Comparison of ENCODE assay signal across 14 cellular contexts in the genomic region with DNA sequence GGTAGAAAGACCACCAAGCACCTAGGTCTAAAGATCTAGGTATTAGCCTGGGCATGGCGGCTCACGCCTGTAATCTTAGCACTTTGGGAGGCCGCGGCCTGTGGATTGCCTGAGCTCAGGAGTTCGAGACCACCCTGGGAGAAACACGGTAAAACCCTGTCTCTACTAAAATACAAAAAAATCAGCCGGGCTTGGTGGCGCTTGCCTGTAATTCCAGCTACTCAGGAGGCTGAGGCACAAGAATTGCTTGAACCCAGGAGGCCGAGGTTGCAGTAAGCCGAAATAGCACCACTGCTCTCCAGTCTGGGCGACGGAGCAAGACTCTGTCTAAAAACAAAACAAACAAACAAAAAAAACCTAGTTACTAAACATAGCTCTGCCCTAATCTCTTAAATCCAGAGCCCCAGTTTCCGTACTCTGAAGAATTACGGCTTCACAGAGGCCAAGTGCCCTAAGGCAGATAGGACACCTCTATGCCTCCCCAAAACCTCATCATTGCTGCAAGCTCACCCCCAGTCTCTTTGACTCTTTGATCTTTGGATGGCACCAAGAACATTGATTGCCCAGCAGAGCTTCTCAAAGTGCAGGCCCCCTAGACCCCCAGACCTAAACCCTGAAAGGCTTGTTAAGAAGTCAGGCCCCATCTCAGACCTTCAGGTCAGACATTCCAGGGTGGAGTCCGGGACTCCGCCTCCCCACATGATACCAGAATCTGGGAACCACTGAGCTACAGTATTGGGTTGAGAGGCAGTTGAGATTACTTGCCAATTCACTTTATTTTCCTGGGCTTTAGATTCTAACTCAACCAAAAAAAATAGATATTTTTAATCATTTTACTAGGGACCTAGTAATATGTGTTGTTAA. TPM values are rescaled to one million over a fixed set of nuclear protein-coding genes. Genes with fewer than 3 reads are reported as not detected.
DNase-seq lines count a peak whose midpoint lies in the region; ATAC-seq and TF ChIP-seq lines count a peak whose summit lies in the region.
"Had no signal": no experiment of that assay in that cellular context is flagged by ENCODE, and none has a peak within 500 bp of the region (broad histone marks: within the 10 kb centered on the region; RNA-seq: fewer than 3 reads in every experiment).

No MANE protein-coding gene starts in this region.

- no peaks in the 10 kb centered on the region for H3K9me3 Mint-ChIP-seq in progenitor cell of endocrine pancreas (ENCODE audit: low read depth)
- H3K9me3 Mint-ChIP-seq: activated CD4-positive, alpha-beta T cell treated with anti-CD3 and anti-CD28 coated beads, Interleukin-2, amount 10 ng/mL, durations not matched to agents 24 days and 14 days had no signal

- H2BK5ac ChIP-seq in trophoblast cell (ENCODE audit: low read depth, low read length, poor library complexity), result peak overlapping the region; percentile 12

- H3K14ac ChIP-seq in trophoblast cell (ENCODE audit: low read length), result peak overlapping the region; percentile 14

- no peak overlapping the region for H4K8ac ChIP-seq in trophoblast cell (ENCODE audit: low read depth, low read length)

- H3K4me2 ChIP-seq in trophoblast cell (ENCODE audit: low read length), result peak overlapping the region; percentile 72

- H2AK5ac ChIP-seq in trophoblast cell (ENCODE audit: low read length), result no peak overlapping the region

- no peak overlapping the region for H3K9ac ChIP-seq in trophoblast cell (ENCODE audit: low read length)

- no peak for TF ChIP-seq CTCF in AG04449 (IDR thresholded peaks at IDR 0.05; ENCODE audit: insufficient read depth, low read length, missing control alignments)
- no peak for TF ChIP-seq CTCF in ascending aorta (IDR thresholded peaks at IDR 0.05)
- no peak for TF ChIP-seq CTCF in progenitor cell of endocrine pancreas (IDR thresholded peaks at IDR 0.05; ENCODE audit: unreplicated experiment)

- peak overlapping the region; percentile 78 for H3K4me3 ChIP-seq in AG04449 (ENCODE audit: low read depth, low read length)
- H3K4me3 ChIP-seq in ascending aorta, result peak overlapping the region; percentile 84
- H3K4me3 ChIP-seq in trophoblast cell (ENCODE audit: low read depth, low read length), result no peak overlapping the region

- no peak overlapping the region for H2AFZ ChIP-seq in trophoblast cell (ENCODE audit: insufficient read depth, low read length, poor library complexity)

- DNase-seq in AG04449 (ENCODE audit: low read depth, low spot score) (no peak), ascending aorta (ENCODE audit: low spot score in 2 of 2) (peak in 1 of 2 donors; percentile 59), islet precursor cell (peak; percentile 56), trophoblast cell (no peak), progenitor cell of endocrine pancreas (ENCODE audit: low spot score, unreplicated experiment) (no peak), foreskin melanocyte (no peak)
- DNase-seq in central memory CD4-positive, alpha-beta T cell, result no peak
- DNase-seq: activated CD4-positive, alpha-beta T cell treated with anti-CD3 and anti-CD28 coated beads, Interleukin-2, amount 10 ng/mL, durations not matched to agents 24 days and 14 days; activated effector memory CD4-positive, alpha-beta T cell treated with Interleukin-2 at 50 U/mL for 16 hours; DMS53; NCI-H1694; NK-92 treated with Interleukin-12 subunit alpha and Interleukin-12 subunit beta, amount 100 ng/mL, for 24 hours had no signal

- peaks cover 11% of the 10 kb centered on the region for H3K27me3 Mint-ChIP-seq in progenitor cell of endocrine pancreas

- H3K9me3 ChIP-seq in ascending aorta (no peaks in the 10 kb centered on the region), trophoblast cell (ENCODE audit: insufficient read depth, low read depth, low read length) (no peaks in the 10 kb centered on the region)

- H3K4me3 Mint-ChIP-seq in progenitor cell of endocrine pancreas (ENCODE audit: low read depth), result no peak overlapping the region
- H3K4me3 Mint-ChIP-seq: activated CD4-positive, alpha-beta T cell treated with anti-CD3 and anti-CD28 coated beads, Interleukin-2, amount 10 ng/mL, durations not matched to agents 24 days and 14 days; IgD-negative memory B cell had no signal

- H3K18ac ChIP-seq in trophoblast cell (ENCODE audit: low read length), result peak overlapping the region; percentile 41

- H3K4ac ChIP-seq in trophoblast cell (ENCODE audit: low read depth, low read length), result peak overlapping the region; percentile 53

- H4K12ac ChIP-seq in trophoblast cell (ENCODE audit: low read depth, low read length), result no peak overlapping the region

- no peak overlapping the region for H4K91ac ChIP-seq in trophoblast cell (ENCODE audit: low read depth, low read length)

- POLR2A ChIA-PET in AG04449 (lab: Yijun Ruan, JAX), result interaction anchor here (0.8 to 2.4 kb wide), 3 partner anchors 8 to 102 kb away, joined by 3 to 7 read pairs (median 7); no protein-coding TSS in a partner anchor

- peak overlapping the region; percentile 49 for H2BK120ac ChIP-seq in trophoblast cell (ENCODE audit: insufficient read depth, low read length, poor library complexity)

- H3K79me1 ChIP-seq in trophoblast cell (ENCODE audit: low read length), result peaks cover 49% of the 10 kb centered on the region

- peaks cover 44% of the 10 kb centered on the region for H3K79me2 ChIP-seq in trophoblast cell (ENCODE audit: control insufficient read depth, insufficient read depth, low read length, poor library complexity)

- no peak overlapping the region for H3K23ac ChIP-seq in trophoblast cell (ENCODE audit: low read length)

- H3K4me1 ChIP-seq in ascending aorta, result peaks cover 16 to 42% of the 10 kb centered on the region in 2 donors
- H3K4me1 ChIP-seq in trophoblast cell (ENCODE audit: control insufficient read depth in 1 of 2, insufficient read depth in 2 of 2, low read length in 2 of 2), result peaks cover 36 to 46% of the 10 kb centered on the region in 2 experiments

- no CpG with 5 or more reads among the region's 16 CpGs for WGBS in trophoblast cell (ENCODE audit: extremely low coverage, insufficient coverage, insufficient read length)

- peaks cover 24 to 28% of the 10 kb centered on the region in 2 donors for H3K36me3 ChIP-seq in ascending aorta
- peaks cover 22 to 34% of the 10 kb centered on the region in 2 experiments for H3K36me3 ChIP-seq in trophoblast cell (ENCODE audit: control insufficient read depth in 1 of 2, insufficient read depth in 2 of 2, low read length in 2 of 2)

- peaks cover 4% of the 10 kb centered on the region for H3K36me3 Mint-ChIP-seq in progenitor cell of endocrine pancreas (ENCODE audit: insufficient read depth)
- H3K36me3 Mint-ChIP-seq: IgD-negative memory B cell had no signal

- CTCF ChIA-PET in AG04449 (lab: Yijun Ruan, JAX), result interaction anchor here (0.7 to 1.5 kb wide), 5 partner anchors 8 to 103 kb away, joined by 3 to 6 read pairs (median 3); no protein-coding TSS in a partner anchor

- peaks cover 35% of the 10 kb centered on the region for H3K4me1 Mint-ChIP-seq in progenitor cell of endocrine pancreas (ENCODE audit: low read depth)

- H3K27ac ChIP-seq in ascending aorta, result peak overlapping the region; percentile 95 to 99
- H3K27ac ChIP-seq in trophoblast cell (ENCODE audit: low read depth, low read length), result peak overlapping the region; percentile 5

- H3K27me3 ChIP-seq in ascending aorta (no peaks in the 10 kb centered on the region), trophoblast cell (ENCODE audit: insufficient read depth, low read length) (no peaks in the 10 kb centered on the region)

- intact Hi-C loops in ascending aorta (cut with DNase I), result loop anchor here (5.0 kb wide), 1 partner anchor 78 kb away; no protein-coding TSS in a partner anchor

- peak overlapping the region; percentile 23 for H2BK12ac ChIP-seq in trophoblast cell (ENCODE audit: low read length)

- ATAC-seq in HG03469 (IDR thresholded peaks at IDR 0.05; ENCODE audit: unreplicated experiment), result no peak

- no peak overlapping the region for H3K27ac Mint-ChIP-seq in progenitor cell of endocrine pancreas
- H3K27ac Mint-ChIP-seq: activated CD4-positive, alpha-beta T cell treated with anti-CD3 and anti-CD28 coated beads, Interleukin-2, amount 10 ng/mL, durations not matched to agents 24 days and 14 days had no signal

RNA-seq across cellular contexts. Expression of gene COL4A2, which starts 2.8 kb away (rescaled TPM):
- total RNA-seq in ascending aorta, result 1,227 TPM
- polyA plus RNA-seq in trophoblast cell (2013), result 769 and 825 TPM in 2 replicates
- 120 and 121 TPM in 2 replicates for total RNA-seq in progenitor cell of endocrine pancreas
- total RNA-seq: activated CD4-positive, alpha-beta T cell treated with anti-CD3 and anti-CD28 coated beads, Interleukin-2, amount 10 ng/mL, durations not matched to agents 24 days and 14 days had no signal
- polyA plus RNA-seq: IgD-negative memory B cell had no signal

RNA-seq across cellular contexts. Expression of gene COL4A1, which starts 2.9 kb away (rescaled TPM):
- total RNA-seq in ascending aorta (756 TPM), progenitor cell of endocrine pancreas (81.3 and 90.8 TPM in 2 replicates)
- polyA plus RNA-seq in trophoblast cell (2013), result 445 and 497 TPM in 2 replicates
- total RNA-seq: activated CD4-positive, alpha-beta T cell treated with anti-CD3 and anti-CD28 coated beads, Interleukin-2, amount 10 ng/mL, durations not matched to agents 24 days and 14 days had no signal
- polyA plus RNA-seq: IgD-negative memory B cell had no signal

Comparison
In these comparisons a context has a peak if more than half of its experiments do, and no peak if none do; other contexts are left out.
1. RNA of gene COL4A2, which starts 2.8 kb away (total RNA-seq): 1,227 TPM in ascending aorta (single experiment); 120 to 121 TPM in progenitor cell of endocrine pancreas; every median in the first group is over 10 times any median in the second.